7 cellular contexts compared by ENCODE assay signal in genomic region chr17:67689534-67690177, GRCh38.
DNase-seq lines count a peak whose midpoint lies in the region; ATAC-seq and TF ChIP-seq lines count a peak whose summit lies in the region.

No MANE protein-coding gene starts in this region.

- in situ Hi-C loops in astrocyte of the spinal cord (cut with HindIII; ENCODE audit: low sequenced_read_pairs) = no loop called here

- H3K27me3 ChIP-seq in GM06990 (replicated peaks; ENCODE audit: control insufficient read depth, insufficient read depth, low read length) = no peaks in the 10 kb centered on the region

- no peak for TF ChIP-seq POLR2A in NB4 (IDR thresholded peaks at IDR 0.05; ENCODE audit: extremely low read depth, insufficient read length)

- H3K4me3 ChIP-seq in GM06990 (replicated peaks; ENCODE audit: low read depth, low read length) (no peak overlapping the region), NB4 (ENCODE audit: low read depth, low read length) (no peak overlapping the region), astrocyte of the spinal cord (ENCODE audit: low read depth, low read length) (no peak overlapping the region)

- peak; percentile 35 for DNase-seq in GM06990 (ENCODE audit: extremely low read depth, insufficient read length)
- peak; percentile 69 for DNase-seq in NB4 (ENCODE audit: low read depth)
- DNase-seq in SIG-M5 (lab: John Stamatoyannopoulos, UW) = peak; percentile 17
- DNase-seq in astrocyte of the spinal cord (ENCODE audit: low read depth, low spot score) = peak; percentile 74
- DNase-seq in iPS DF 4.7 (ENCODE audit: extremely low read depth, low spot score) = peak; percentile 19
- peak; percentile 8 for DNase-seq in stimulated activated CD4-positive, alpha-beta T cell treated with anti-CD3 and anti-CD28 coated beads, Interleukin-12 subunit alpha, Interleukin-12 subunit beta, amount 100 ng/mL, for 4 hours

- TF ChIP-seq CTCF in GM06990 (IDR thresholded peaks at IDR 0.05; ENCODE audit: insufficient read depth, low read length, poor library complexity, severe bottlenecking) (peak; percentile 73), NB4 (IDR thresholded peaks at IDR 0.05; ENCODE audit: low read depth, low read length) (peak; percentile 67), astrocyte of the spinal cord (IDR thresholded peaks at IDR 0.05; ENCODE audit: low read depth, low read length) (peak; percentile 65)

- no peak for ATAC-seq in HG03565 (IDR thresholded peaks at IDR 0.05; ENCODE audit: unreplicated experiment)

- H3K36me3 ChIP-seq in GM06990 (ENCODE audit: control insufficient read depth, insufficient read depth, low read length) = no peaks in the 10 kb centered on the region

Comparison
In these comparisons a context has a peak if more than half of its experiments do, and no peak if none do; other contexts are left out.
1. DNase-seq: peak in every context shown above with its lines; median percentile 74 in astrocyte of the spinal cord; 69 in NB4; 35 in GM06990; 19 in iPS DF 4.7; 17 in SIG-M5; 8 in stimulated activated CD4-positive, alpha-beta T cell treated with anti-CD3 and anti-CD28 coated beads, Interleukin-12 subunit alpha, Interleukin-12 subunit beta, amount 100 ng/mL, for 4 hours.